Comparison of ENCODE assay signal across 1 cellular context in the genomic region with DNA sequence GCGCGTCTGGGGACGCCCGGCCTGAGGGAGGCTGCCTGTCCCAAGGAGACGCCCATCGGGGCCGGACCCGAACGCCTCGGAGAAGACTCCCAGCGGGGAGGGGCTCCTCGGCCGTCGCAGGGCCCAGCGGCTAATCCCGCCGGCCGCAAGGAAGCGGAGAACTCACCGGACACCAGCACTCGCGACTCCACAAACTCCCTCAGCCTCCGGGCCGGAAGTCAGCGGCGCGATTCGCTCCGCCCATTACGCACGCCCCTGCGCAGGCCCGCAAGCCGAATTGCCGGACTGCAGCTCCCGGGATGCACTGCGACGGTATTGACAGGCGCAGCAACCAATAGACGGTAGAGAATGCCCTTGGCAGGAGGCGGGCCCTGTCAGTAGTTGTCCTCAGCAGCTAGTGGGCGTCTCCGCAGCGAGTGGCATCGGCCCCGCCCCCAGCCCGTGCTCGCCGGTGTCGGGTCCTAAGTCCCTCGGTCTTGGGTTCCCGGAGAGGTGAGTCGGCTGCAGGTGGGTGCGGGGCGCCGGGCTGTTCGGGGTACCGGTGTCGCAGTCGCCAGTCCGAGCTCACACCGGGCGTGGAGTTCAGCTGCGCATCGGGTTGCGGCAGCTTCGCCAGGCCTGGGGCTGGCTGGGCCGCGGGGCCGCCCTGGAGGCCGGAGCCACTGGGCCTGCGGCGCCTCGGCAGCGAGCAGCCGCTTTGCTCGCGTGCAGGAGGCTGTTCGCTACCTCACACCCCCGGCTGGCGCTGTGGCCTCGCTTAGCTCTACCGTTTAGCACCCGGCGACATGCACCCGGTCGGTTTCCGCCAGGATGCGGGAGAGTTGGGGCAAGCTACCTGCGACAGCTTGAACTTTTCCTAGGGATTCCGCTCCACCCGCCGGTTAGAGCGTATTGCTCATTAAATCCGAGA.
TF ChIP-seq lines count a peak whose summit lies in the region.

TSS of gene ZNF174 (plus strand) at position 437 of the 910 bp plus-strand sequence. CDS start 790 bp downstream, outside the sequence.
TSS of gene ZSCAN32 (minus strand) at position 226 of the 910 bp plus-strand sequence. CDS start 3,447 bp downstream, outside the sequence.

TF ChIP-seq in HepG2, 621 proteins besides CTCF, POLR2A, EP300 and RAD21 (continued from another document and continues in another):
- no peak for TF ChIP-seq HNRNPH1 (optimal IDR thresholded peaks at IDR 0.05; ENCODE audit: low read depth, low read length)
- TF ChIP-seq ZNF407 (CRISPR knock-in tag; IDR thresholded peaks at IDR 0.05; ENCODE audit: not compliant biosample characterization) = peak; percentile 52
- peak; percentile 30; the same call in 1 of the 2 replicates for TF ChIP-seq SMYD3 (CRISPR knock-in tag; IDR thresholded peaks at IDR 0.05)
- TF ChIP-seq, protein P1, sequence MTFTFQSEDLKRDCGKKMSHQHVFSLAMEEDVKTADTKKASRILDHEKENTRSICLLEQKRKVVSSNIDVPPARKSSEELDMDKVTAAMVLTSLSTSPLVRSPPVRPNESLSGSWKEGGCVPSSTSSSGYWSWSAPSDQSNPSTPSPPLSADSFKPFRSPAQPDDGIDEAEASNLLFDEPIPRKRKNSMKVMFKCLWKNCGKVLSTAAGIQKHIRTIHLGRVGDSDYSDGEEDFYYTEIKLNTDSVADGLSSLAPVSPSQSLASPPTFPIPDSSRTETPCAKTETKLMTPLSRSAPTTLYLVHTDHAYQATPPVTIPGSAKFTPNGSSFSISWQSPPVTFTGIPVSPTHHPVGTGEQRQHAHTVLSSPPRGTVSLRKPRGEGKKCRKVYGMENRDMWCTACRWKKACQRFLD (CRISPR knock-in tag; IDR thresholded peaks at IDR 0.05; ENCODE audit: borderline replicate concordance) = peak; percentile 79; the same call in 1 of the 2 replicates
- no peak for TF ChIP-seq ZNF234 (CRISPR knock-in tag; conservative IDR thresholded peaks at IDR 0.05)
- peak; percentile 88 for TF ChIP-seq MXD3 (CRISPR knock-in tag; IDR thresholded peaks at IDR 0.05)
- TF ChIP-seq PAF1 (CRISPR knock-in tag; IDR thresholded peaks at IDR 0.05) = no peak
- TF ChIP-seq, protein P2, sequence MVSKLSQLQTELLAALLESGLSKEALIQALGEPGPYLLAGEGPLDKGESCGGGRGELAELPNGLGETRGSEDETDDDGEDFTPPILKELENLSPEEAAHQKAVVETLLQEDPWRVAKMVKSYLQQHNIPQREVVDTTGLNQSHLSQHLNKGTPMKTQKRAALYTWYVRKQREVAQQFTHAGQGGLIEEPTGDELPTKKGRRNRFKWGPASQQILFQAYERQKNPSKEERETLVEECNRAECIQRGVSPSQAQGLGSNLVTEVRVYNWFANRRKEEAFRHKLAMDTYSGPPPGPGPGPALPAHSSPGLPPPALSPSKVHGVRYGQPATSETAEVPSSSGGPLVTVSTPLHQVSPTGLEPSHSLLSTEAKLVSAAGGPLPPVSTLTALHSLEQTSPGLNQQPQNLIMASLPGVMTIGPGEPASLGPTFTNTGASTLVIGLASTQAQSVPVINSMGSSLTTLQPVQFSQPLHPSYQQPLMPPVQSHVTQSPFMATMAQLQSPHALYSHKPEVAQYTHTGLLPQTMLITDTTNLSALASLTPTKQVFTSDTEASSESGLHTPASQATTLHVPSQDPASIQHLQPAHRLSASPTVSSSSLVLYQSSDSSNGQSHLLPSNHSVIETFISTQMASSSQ (IDR thresholded peaks at IDR 0.05; ENCODE audit: low read depth) = no peak
- TF ChIP-seq, protein P2 (CRISPR knock-in tag; IDR thresholded peaks at IDR 0.05; ENCODE audit: borderline replicate concordance) = peak; percentile 33; the same call in 1 of the 2 replicates
- TF ChIP-seq ZNF652 (CRISPR knock-in tag; IDR thresholded peaks at IDR 0.05; ENCODE audit: borderline replicate concordance, low read depth) = no peak
- TF ChIP-seq ZFP1 (CRISPR knock-in tag; IDR thresholded peaks at IDR 0.05) = no peak
- TF ChIP-seq ZNF549 (CRISPR knock-in tag; IDR thresholded peaks at IDR 0.05) = 0 out of 2 replicates have a peak, but pooled peaks have one; percentile 35
- peak; percentile 56; the same call in 1 of the 2 replicates for TF ChIP-seq CBX5 (CRISPR knock-in tag; IDR thresholded peaks at IDR 0.05; ENCODE audit: borderline replicate concordance)
- TF ChIP-seq TCF12 (IDR thresholded peaks at IDR 0.05) = no peak
- 0 out of 2 replicates have a peak, but pooled peaks have one; percentile 47 for TF ChIP-seq TCF12 (CRISPR knock-in tag; IDR thresholded peaks at IDR 0.05)
- TF ChIP-seq ZNF296 (CRISPR knock-in tag; conservative IDR thresholded peaks at IDR 0.05) = no peak
- TF ChIP-seq MEIS1 (CRISPR knock-in tag; IDR thresholded peaks at IDR 0.05; ENCODE audit: borderline replicate concordance) = peak; percentile 75; the same call in 1 of the 2 replicates
- TF ChIP-seq NFIB (CRISPR knock-in tag; IDR thresholded peaks at IDR 0.05; ENCODE audit: borderline replicate concordance) = no peak
- peak; percentile 24; the same call in 1 of the 2 replicates for TF ChIP-seq ZNF691 (CRISPR knock-in tag; IDR thresholded peaks at IDR 0.05; ENCODE audit: borderline replicate concordance, low read depth)
- TF ChIP-seq, protein P3, sequence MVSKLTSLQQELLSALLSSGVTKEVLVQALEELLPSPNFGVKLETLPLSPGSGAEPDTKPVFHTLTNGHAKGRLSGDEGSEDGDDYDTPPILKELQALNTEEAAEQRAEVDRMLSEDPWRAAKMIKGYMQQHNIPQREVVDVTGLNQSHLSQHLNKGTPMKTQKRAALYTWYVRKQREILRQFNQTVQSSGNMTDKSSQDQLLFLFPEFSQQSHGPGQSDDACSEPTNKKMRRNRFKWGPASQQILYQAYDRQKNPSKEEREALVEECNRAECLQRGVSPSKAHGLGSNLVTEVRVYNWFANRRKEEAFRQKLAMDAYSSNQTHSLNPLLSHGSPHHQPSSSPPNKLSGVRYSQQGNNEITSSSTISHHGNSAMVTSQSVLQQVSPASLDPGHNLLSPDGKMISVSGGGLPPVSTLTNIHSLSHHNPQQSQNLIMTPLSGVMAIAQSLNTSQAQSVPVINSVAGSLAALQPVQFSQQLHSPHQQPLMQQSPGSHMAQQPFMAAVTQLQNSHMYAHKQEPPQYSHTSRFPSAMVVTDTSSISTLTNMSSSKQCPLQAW (CRISPR knock-in tag; IDR thresholded peaks at IDR 0.05) = no peak; the same call in 1 of the 2 replicates
- peak; percentile 66 for TF ChIP-seq SALL1 (CRISPR knock-in tag; IDR thresholded peaks at IDR 0.05)
- no peak for TF ChIP-seq TERF1 (CRISPR knock-in tag; IDR thresholded peaks at IDR 0.05)
- TF ChIP-seq MAFG (CRISPR knock-in tag; IDR thresholded peaks at IDR 0.05) = no peak
- TF ChIP-seq ZNF446 (CRISPR knock-in tag; IDR thresholded peaks at IDR 0.05) = peak; percentile 89
- no peak for TF ChIP-seq SOX6 (IDR thresholded peaks at IDR 0.05)
- peak; percentile 65 for TF ChIP-seq SOX6 (CRISPR knock-in tag; IDR thresholded peaks at IDR 0.05)
- TF ChIP-seq UBTF (CRISPR knock-in tag; IDR thresholded peaks at IDR 0.05) = peak; percentile 99
- no peak for TF ChIP-seq ZNF33B (CRISPR knock-in tag; IDR thresholded peaks at IDR 0.05)
- no peak for TF ChIP-seq ZFP41 (CRISPR knock-in tag; IDR thresholded peaks at IDR 0.05; ENCODE audit: borderline replicate concordance)
- no peak for TF ChIP-seq RORA (CRISPR knock-in tag; IDR thresholded peaks at IDR 0.05)
- TF ChIP-seq ZNF562 (CRISPR knock-in tag; IDR thresholded peaks at IDR 0.05; ENCODE audit: borderline replicate concordance) = peak; percentile 46; the same call in 1 of the 2 replicates
- no peak for TF ChIP-seq NR2F1 (CRISPR knock-in tag; IDR thresholded peaks at IDR 0.05)
- peak; percentile 41; the same call in 1 of the 2 replicates for TF ChIP-seq ZNF564 (CRISPR knock-in tag; IDR thresholded peaks at IDR 0.05)
